13 cellular contexts compared by ENCODE assay signal in the genomic region with DNA sequence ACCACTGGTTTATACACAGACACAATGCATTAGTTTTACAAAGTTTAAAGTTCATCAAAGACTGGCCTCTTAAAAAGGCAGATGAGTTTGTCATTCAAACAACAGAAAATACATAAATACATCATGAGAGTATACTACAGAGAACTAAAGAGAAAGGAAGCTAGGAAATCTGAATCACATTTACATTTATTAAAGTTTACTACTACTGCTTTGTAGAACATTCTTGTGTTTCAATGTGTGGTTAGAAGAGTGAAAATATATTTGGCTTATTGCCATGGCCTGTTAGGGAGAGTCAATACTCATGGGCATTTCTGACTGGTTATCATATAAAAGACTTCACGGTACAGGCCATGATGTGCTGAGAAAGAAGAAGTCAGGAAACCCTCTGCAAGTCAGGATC. TPM values are rescaled to one million over a fixed set of nuclear protein-coding genes. Genes with fewer than 3 reads are reported as not detected.
"Had no signal": no experiment of that assay in that cellular context is flagged by ENCODE, and none has a peak within 500 bp of the region (broad histone marks: within the 10 kb centered on the region; RNA-seq: fewer than 3 reads in every experiment).

No MANE protein-coding gene starts in this region.

RNA-seq across cellular contexts. Expression of a gene that starts 13.0 kb away (rescaled TPM):
- total RNA-seq: activated CD4-positive, alpha-beta T cell treated with anti-CD3 and anti-CD28 coated beads, Interleukin-2, amount 10 ng/mL, durations not matched to agents 24 days and 14 days; activated CD8-positive, alpha-beta memory T cell treated with anti-CD3 and anti-CD28 coated beads for 36 hours; activated CD8-positive, alpha-beta T cell treated with anti-CD3 and anti-CD28 coated beads for 36 hours; activated naive CD8-positive, alpha-beta T cell treated with anti-CD3 and anti-CD28 coated beads for 36 hours; activated T-cell treated with anti-CD3 and anti-CD28 coated beads, Interleukin-2, amount 50 U/mL, for 72 hours; activated T-helper 17 cell treated with anti-CD3 and anti-CD28 coated beads, Interleukin-2, amount 50 U/mL, for 72 hours; astrocyte; K562; MCF 10A; RPMI7951; SJCRH30; T-helper 1 cell treated with Interleukin-12 subunit alpha and Interleukin-12 subunit beta and Interleukin-4 antibody, amounts not matched to agents 30 ng/mL and 1 ng/mL, for 36 hours; T-helper 2 cell treated with Interferon-gamma antibody and Interleukin-4, amounts not matched to agents 100 ng/mL and 5 ng/mL, for 36 hours had no signal

RNA-seq across cellular contexts. Expression of a gene that starts 38.8 kb away (rescaled TPM):
- total RNA-seq: activated CD4-positive, alpha-beta T cell treated with anti-CD3 and anti-CD28 coated beads, Interleukin-2, amount 10 ng/mL, durations not matched to agents 24 days and 14 days; activated CD8-positive, alpha-beta memory T cell treated with anti-CD3 and anti-CD28 coated beads for 36 hours; activated CD8-positive, alpha-beta T cell treated with anti-CD3 and anti-CD28 coated beads for 36 hours; activated naive CD8-positive, alpha-beta T cell treated with anti-CD3 and anti-CD28 coated beads for 36 hours; activated T-cell treated with anti-CD3 and anti-CD28 coated beads, Interleukin-2, amount 50 U/mL, for 72 hours; activated T-helper 17 cell treated with anti-CD3 and anti-CD28 coated beads, Interleukin-2, amount 50 U/mL, for 72 hours; astrocyte; K562; T-helper 1 cell treated with Interleukin-12 subunit alpha and Interleukin-12 subunit beta and Interleukin-4 antibody, amounts not matched to agents 30 ng/mL and 1 ng/mL, for 36 hours; T-helper 2 cell treated with Interferon-gamma antibody and Interleukin-4, amounts not matched to agents 100 ng/mL and 5 ng/mL, for 36 hours had no signal

RNA-seq across cellular contexts. Expression of a gene that starts 48.7 kb away (rescaled TPM):
- total RNA-seq: activated CD8-positive, alpha-beta memory T cell treated with anti-CD3 and anti-CD28 coated beads for 36 hours; activated CD8-positive, alpha-beta T cell treated with anti-CD3 and anti-CD28 coated beads for 36 hours; activated naive CD8-positive, alpha-beta T cell treated with anti-CD3 and anti-CD28 coated beads for 36 hours; activated T-cell treated with anti-CD3 and anti-CD28 coated beads, Interleukin-2, amount 50 U/mL, for 72 hours; activated T-helper 17 cell treated with anti-CD3 and anti-CD28 coated beads, Interleukin-2, amount 50 U/mL, for 72 hours; T-helper 2 cell treated with Interferon-gamma antibody and Interleukin-4, amounts not matched to agents 100 ng/mL and 5 ng/mL, for 36 hours had no signal

RNA-seq across cellular contexts. Expression of a gene that starts 49.7 kb away (rescaled TPM):
- total RNA-seq: activated CD4-positive, alpha-beta T cell treated with anti-CD3 and anti-CD28 coated beads, Interleukin-2, amount 10 ng/mL, durations not matched to agents 24 days and 14 days; activated CD8-positive, alpha-beta memory T cell treated with anti-CD3 and anti-CD28 coated beads for 36 hours; activated CD8-positive, alpha-beta T cell treated with anti-CD3 and anti-CD28 coated beads for 36 hours; activated naive CD8-positive, alpha-beta T cell treated with anti-CD3 and anti-CD28 coated beads for 36 hours; T-helper 1 cell treated with Interleukin-12 subunit alpha and Interleukin-12 subunit beta and Interleukin-4 antibody, amounts not matched to agents 30 ng/mL and 1 ng/mL, for 36 hours; T-helper 2 cell treated with Interferon-gamma antibody and Interleukin-4, amounts not matched to agents 100 ng/mL and 5 ng/mL, for 36 hours had no signal
